In the genomic region with DNA sequence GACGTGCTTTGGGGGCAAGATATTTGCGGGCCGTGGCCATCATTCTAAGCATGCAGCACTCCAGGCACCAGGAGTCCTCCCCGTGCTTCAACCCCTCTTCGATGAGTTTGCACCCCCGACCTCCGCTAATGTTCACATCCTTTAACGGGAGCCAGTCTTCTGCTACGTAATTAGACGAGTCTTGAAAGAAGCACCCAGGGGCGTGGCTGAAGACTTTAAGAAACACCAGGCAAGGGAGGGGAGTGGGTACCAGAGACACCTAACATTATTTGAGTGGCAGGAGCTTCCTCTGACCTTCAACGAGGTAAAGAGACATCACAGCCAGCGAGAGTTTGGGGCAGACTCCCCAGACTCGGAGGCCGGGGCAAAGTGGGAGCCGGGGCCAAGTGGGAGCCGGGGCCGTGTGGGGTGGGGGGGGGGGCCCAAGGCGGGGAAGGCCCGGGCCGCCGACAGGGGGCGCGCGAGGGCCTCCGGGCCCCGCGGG, we compare ENCODE assay signal across 8 cellular contexts. TPM values are rescaled to one million over a fixed set of nuclear protein-coding genes. Genes with fewer than 3 reads are reported as not detected.
DNase-seq lines count a peak whose midpoint lies in the region; ATAC-seq, FAIRE-seq and TF ChIP-seq lines count a peak whose summit lies in the region.

No MANE protein-coding gene starts in this region.

- no peak overlapping the region for H3K27ac Mint-ChIP-seq in GM23338
- H3K27ac Mint-ChIP-seq in activated naive CD8-positive, alpha-beta T cell treated with anti-CD3 and anti-CD28 coated beads, Interleukin-2, amount 50 U/mL, for 24 hours: peak overlapping the region; percentile 76
- peak overlapping the region; percentile 82 for H3K27ac Mint-ChIP-seq in stimulated activated naive CD8-positive, alpha-beta T cell treated with anti-CD3 and anti-CD28 coated beads, Interleukin-15, Interleukin-2, amounts not matched to agents 100 ng/mL and 50 ng/mL, for 24 hours

- peak overlapping the region; percentile 14; the same call in 1 of the 2 replicates for H3K27ac ChIP-seq in GM23338 (ENCODE audit: low read depth)
- H3K27ac ChIP-seq in keratinocyte (ENCODE audit: control insufficient read depth, insufficient read depth, low read length): no peak overlapping the region

- no peaks in the 10 kb centered on the region for H3K27me3 ChIP-seq in GM23338 (ENCODE audit: insufficient read depth)
- H3K27me3 ChIP-seq in Loucy (ENCODE audit: insufficient read depth, low read length, poor library complexity, severe bottlenecking): no peaks in the 10 kb centered on the region
- H3K27me3 ChIP-seq in keratinocyte (ENCODE audit: control insufficient read depth, extremely low read depth, insufficient read depth, low read length): no peaks in the 10 kb centered on the region

- H3K9me3 Mint-ChIP-seq in GM23338: no peaks in the 10 kb centered on the region
- no peaks in the 10 kb centered on the region for H3K9me3 Mint-ChIP-seq in activated naive CD8-positive, alpha-beta T cell treated with anti-CD3 and anti-CD28 coated beads, Interleukin-2, amount 50 U/mL, for 24 hours
- no peaks in the 10 kb centered on the region for H3K9me3 Mint-ChIP-seq in stimulated activated naive CD8-positive, alpha-beta T cell treated with anti-CD3 and anti-CD28 coated beads, Interleukin-15, Interleukin-2, amounts not matched to agents 100 ng/mL and 50 ng/mL, for 24 hours

- peaks cover 15% of the 10 kb centered on the region for H3K79me2 ChIP-seq in GM23338 (replicated peaks; ENCODE audit: insufficient read depth)
- peaks cover 25% of the 10 kb centered on the region for H3K79me2 ChIP-seq in Loucy (ENCODE audit: insufficient read depth, low read length)
- H3K79me2 ChIP-seq in keratinocyte (ENCODE audit: control insufficient read depth, insufficient read depth, low read length): peaks cover 9% of the 10 kb centered on the region

- no peaks in the 10 kb centered on the region for H3K9me1 ChIP-seq in keratinocyte (ENCODE audit: control insufficient read depth, extremely low read depth, insufficient read depth, low read length)

- H3K4me1 ChIP-seq in GM23338 (ENCODE audit: insufficient read depth): peaks cover 44% of the 10 kb centered on the region
- H3K4me1 ChIP-seq in Loucy (ENCODE audit: insufficient read depth, low read length, poor library complexity, severe bottlenecking): peaks cover 24% of the 10 kb centered on the region
- H3K4me1 ChIP-seq in keratinocyte (ENCODE audit: control insufficient read depth, extremely low read depth, insufficient read depth, low read length): peaks cover 40% of the 10 kb centered on the region

- H3K4me3 ChIP-seq in GM23338: peak overlapping the region; percentile 48
- H3K4me3 ChIP-seq in Loucy (ENCODE audit: low read length, poor library complexity, severe bottlenecking): peak overlapping the region; percentile 99
- H3K4me3 ChIP-seq in keratinocyte (ENCODE audit: control insufficient read depth in 2 of 3, extremely low read depth in 1 of 3, insufficient read depth in 2 of 3, low read depth in 1 of 3, low read length in 3 of 3): peak overlapping the region; percentile 19 to 81 (median 79)

- dilution Hi-C loops in keratinocyte (cut with MboI; ENCODE audit: extremely low pct_ligation_motif_present, low sequenced_read_pairs): no loop called here

- ATAC-seq in GM23338: peak; percentile 14
- peak; percentile 47 for ATAC-seq in activated naive CD8-positive, alpha-beta T cell treated with anti-CD3 and anti-CD28 coated beads, Interleukin-2, amount 50 U/mL, for 24 hours

- peak overlapping the region; percentile 73 for H3K4me3 Mint-ChIP-seq in GM23338
- peak overlapping the region; percentile 94 for H3K4me3 Mint-ChIP-seq in activated naive CD8-positive, alpha-beta T cell treated with anti-CD3 and anti-CD28 coated beads, Interleukin-2, amount 50 U/mL, for 24 hours
- H3K4me3 Mint-ChIP-seq in stimulated activated naive CD8-positive, alpha-beta T cell treated with anti-CD3 and anti-CD28 coated beads, Interleukin-15, Interleukin-2, amounts not matched to agents 100 ng/mL and 50 ng/mL, for 24 hours: peak overlapping the region; percentile 92

- peaks cover 38% of the 10 kb centered on the region for H3K4me1 Mint-ChIP-seq in GM23338
- H3K4me1 Mint-ChIP-seq in activated naive CD8-positive, alpha-beta T cell treated with anti-CD3 and anti-CD28 coated beads, Interleukin-2, amount 50 U/mL, for 24 hours: peaks cover 33% of the 10 kb centered on the region
- peaks cover 31% of the 10 kb centered on the region for H3K4me1 Mint-ChIP-seq in stimulated activated naive CD8-positive, alpha-beta T cell treated with anti-CD3 and anti-CD28 coated beads, Interleukin-15, Interleukin-2, amounts not matched to agents 100 ng/mL and 50 ng/mL, for 24 hours (ENCODE audit: low read depth)

- H3K9me3 ChIP-seq in Loucy (ENCODE audit: insufficient read depth, low read depth, low read length): no peaks in the 10 kb centered on the region
- no peaks in the 10 kb centered on the region for H3K9me3 ChIP-seq in keratinocyte (ENCODE audit: control insufficient read depth, low read depth, low read length)

- H3K36me3 ChIP-seq in GM23338 (ENCODE audit: insufficient read depth) (peaks cover 26% of the 10 kb centered on the region; the same call in 1 of the 2 replicates), Loucy (ENCODE audit: insufficient read depth, low read length) (peaks cover 6% of the 10 kb centered on the region; the same call in 1 of the 2 replicates), keratinocyte (ENCODE audit: control insufficient read depth in 2 of 2, extremely low read depth in 1 of 2, insufficient read depth in 2 of 2, low read length in 2 of 2) (peaks cover 0 to 7% of the 10 kb centered on the region in 2 experiments)

- peak; percentile 25 to 66; a peak in 3 of 4 replicates for TF ChIP-seq CTCF in GM23338 (conservative IDR thresholded peaks at IDR 0.05; ENCODE audit: low read depth in 2 of 2)
- TF ChIP-seq CTCF in Loucy (conservative IDR thresholded peaks at IDR 0.05; ENCODE audit: low read length): peak; percentile 44
- peak in 1 of 3 experiments; percentile 53 for TF ChIP-seq CTCF in keratinocyte (optimal IDR thresholded peaks at IDR 0.05 in 1 of 3, IDR thresholded peaks at IDR 0.05 in 1 of 3, conservative IDR thresholded peaks at IDR 0.05 in 1 of 3; ENCODE audit: extremely low read depth in 1 of 3, insufficient read depth in 2 of 3, low read length in 3 of 3)

- peaks cover 3% of the 10 kb centered on the region for H3F3A ChIP-seq in GM23338 (replicated peaks; ENCODE audit: low read depth)
- H3F3A ChIP-seq in Loucy (ENCODE audit: low read depth): no peaks in the 10 kb centered on the region

- H3K4me2 ChIP-seq in GM23338 (peak overlapping the region; percentile 74), Loucy (ENCODE audit: low read depth, low read length, poor library complexity, severe bottlenecking) (peak overlapping the region; percentile 42), keratinocyte (ENCODE audit: control insufficient read depth, extremely low read depth, insufficient read depth, low read depth, low read length) (peak overlapping the region; percentile 16)

- DNase-seq in NCI-H2227 (lab: John Stamatoyannopoulos, UW; ENCODE audit: unreplicated experiment) (peak; percentile 40), NCI-H2227 treated with DMSO at 0.1 percent for 48 hours (lab: John Stamatoyannopoulos, UW) (no peak), GM23338 (ENCODE audit: low spot score) (peak; percentile 70), keratinocyte (ENCODE audit: low read depth, low spot score) (no peak), globus pallidus (ENCODE audit: low spot score) (no peak)
- no peak for DNase-seq in activated naive CD8-positive, alpha-beta T cell treated with anti-CD3 and anti-CD28 coated beads, Interleukin-2, amount 50 U/mL, for 24 hours

- peaks cover 34% of the 10 kb centered on the region for H3K36me3 Mint-ChIP-seq in GM23338 (ENCODE audit: low read depth)
- H3K36me3 Mint-ChIP-seq in activated naive CD8-positive, alpha-beta T cell treated with anti-CD3 and anti-CD28 coated beads, Interleukin-2, amount 50 U/mL, for 24 hours (ENCODE audit: low read depth): peaks cover 40% of the 10 kb centered on the region
- peaks cover 34% of the 10 kb centered on the region for H3K36me3 Mint-ChIP-seq in stimulated activated naive CD8-positive, alpha-beta T cell treated with anti-CD3 and anti-CD28 coated beads, Interleukin-15, Interleukin-2, amounts not matched to agents 100 ng/mL and 50 ng/mL, for 24 hours (ENCODE audit: low read depth)

- peak overlapping the region; percentile 89 for H3K9ac ChIP-seq in Loucy (ENCODE audit: low read depth, low read length, poor library complexity, severe bottlenecking)
- peak overlapping the region; percentile 99 for H3K9ac ChIP-seq in keratinocyte (ENCODE audit: control insufficient read depth, extremely low read depth, insufficient read depth, low read length)

- H2AFZ ChIP-seq in GM23338 (peak overlapping the region; percentile 67; the same call in 1 of the 2 replicates), Loucy (ENCODE audit: low read length) (peak overlapping the region; percentile 68), keratinocyte (ENCODE audit: control insufficient read depth, low read length) (peak overlapping the region; percentile 60)

- no peaks in the 10 kb centered on the region for H3K9me2 ChIP-seq in GM23338 (ENCODE audit: insufficient read depth)
- H3K9me2 ChIP-seq in Loucy (replicated peaks; ENCODE audit: low read depth, low read length): no peaks in the 10 kb centered on the region

- no peak for FAIRE-seq in keratinocyte (lab: Jason Lieb, UNC)

- H4K20me1 ChIP-seq in GM23338 (replicated peaks; ENCODE audit: insufficient read depth) (no peaks in the 10 kb centered on the region), Loucy (ENCODE audit: insufficient read depth, low read length, poor library complexity, severe bottlenecking) (no peaks in the 10 kb centered on the region), keratinocyte (ENCODE audit: control insufficient read depth, extremely low read depth, insufficient read depth, low read length) (no peaks in the 10 kb centered on the region)

- peaks cover 6% of the 10 kb centered on the region for H3K27me3 Mint-ChIP-seq in GM23338 (ENCODE audit: insufficient read depth, low read depth, poor library complexity)
- peaks cover 3% of the 10 kb centered on the region for H3K27me3 Mint-ChIP-seq in activated naive CD8-positive, alpha-beta T cell treated with anti-CD3 and anti-CD28 coated beads, Interleukin-2, amount 50 U/mL, for 24 hours
- peaks cover under 1% of the 10 kb centered on the region for H3K27me3 Mint-ChIP-seq in stimulated activated naive CD8-positive, alpha-beta T cell treated with anti-CD3 and anti-CD28 coated beads, Interleukin-15, Interleukin-2, amounts not matched to agents 100 ng/mL and 50 ng/mL, for 24 hours

RNA-seq across cellular contexts. Expression of gene TOMM7, which starts 31.1 kb away (rescaled TPM):
- 131 and 164 TPM in 2 replicates for total RNA-seq in GM23338 (2014; rRNA removed; shearing (Covaris generic))
- polyA plus RNA-seq in GM23338 (2016; fragmentation: Nextera tagmentation; extraction: Ambion mirVana): 791 and 920 TPM in 2 replicates
- 219 to 1,492 TPM (median 1,291 TPM) in 3 replicates for polyA plus RNA-seq in keratinocyte
- 1,072 TPM for polyA plus RNA-seq in keratinocyte (2011; ENCODE audit: low read depth)
- polyA plus RNA-seq in keratinocyte (2011; cell fraction: cytosol; rRNA removed): 405 and 430 TPM in 2 replicates
- 121 and 150 TPM in 2 replicates for polyA plus RNA-seq in keratinocyte (2011; cell fraction: nucleus; rRNA removed)
- 605 and 921 TPM in 2 replicates for polyA plus RNA-seq in keratinocyte (2012; ENCODE audit: low replicate concordance)
- polyA minus RNA-seq in keratinocyte: 47.5 to 168 TPM (median 67.3 TPM) in 3 replicates
- 91.3 TPM for polyA minus RNA-seq in keratinocyte (2011; cell fraction: cytosol; rRNA and poly(A)+ RNA removed)
- 32.2 and 61.0 TPM in 2 replicates for polyA minus RNA-seq in keratinocyte (2011; cell fraction: nucleus; rRNA and poly(A)+ RNA removed)

Comparison
In these comparisons a context has a peak if more than half of its experiments do, and no peak if none do; other contexts are left out.
1. DNase-seq: peak in NCI-H2227 (single experiment) and GM23338 (single experiment); none in NCI-H2227 treated with DMSO at 0.1 percent for 48 hours (single experiment), activated naive CD8-positive, alpha-beta T cell treated with anti-CD3 and anti-CD28 coated beads, Interleukin-2, amount 50 U/mL, for 24 hours (single experiment), keratinocyte (single experiment) and globus pallidus (single experiment).
2. H3K4me2 ChIP-seq: peak in every context shown above with its lines; median percentile 74 in GM23338; 42 in Loucy; 16 in keratinocyte.
3. H3K4me3 ChIP-seq: peak in every context shown above with its lines; median percentile 99 in Loucy; 79 in keratinocyte; 48 in GM23338.
4. Peak in every context shown above with its lines, with median percentiles within 50 percentile points of each other: H2AFZ ChIP-seq and H3K4me3 Mint-ChIP-seq.